1 cellular context compared by ENCODE assay signal in the genomic region with DNA sequence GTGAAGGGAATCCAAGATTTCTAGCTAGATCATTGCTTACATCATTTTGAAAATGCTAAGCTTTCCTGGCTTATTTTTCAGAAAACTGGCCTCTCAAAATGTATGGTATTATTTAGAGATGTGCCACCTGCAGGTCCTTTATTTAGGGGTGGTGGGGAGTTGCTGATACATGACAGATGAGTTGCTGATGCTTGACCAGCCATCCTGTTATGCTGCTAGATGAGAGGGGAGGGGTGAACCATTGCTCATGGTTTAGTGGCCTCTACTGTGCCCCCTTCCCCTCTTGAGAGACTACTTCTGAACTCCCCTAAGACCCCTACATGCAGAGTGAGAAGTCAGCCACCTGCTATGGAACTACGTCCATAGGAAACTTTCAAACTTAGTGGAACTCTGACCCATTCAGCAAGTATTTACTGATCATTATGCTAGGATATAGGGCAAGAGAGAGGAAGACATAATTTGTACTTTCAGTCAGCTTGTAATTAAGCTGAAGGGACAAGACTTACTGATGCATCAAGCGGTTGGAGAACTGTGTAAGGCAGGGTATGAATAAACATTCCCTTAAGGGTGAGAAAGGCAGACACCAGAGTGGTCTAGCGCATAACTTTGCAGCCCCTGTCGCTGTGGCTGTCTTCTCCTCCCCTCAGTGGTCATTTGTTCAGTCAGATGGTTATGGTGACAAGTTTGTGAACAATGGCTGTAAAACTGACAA.
TF ChIP-seq lines count a peak whose summit lies in the region.

No MANE protein-coding gene starts in this region.

TF ChIP-seq in GM23338, 12 proteins besides CTCF, POLR2A, EP300 and RAD21:
- TF ChIP-seq ZNF462 (CRISPR knock-in tag; IDR thresholded peaks at IDR 0.05) (no peak), REST (IDR thresholded peaks at IDR 0.05; ENCODE audit: unreplicated experiment) (no peak), NANOG (IDR thresholded peaks at IDR 0.05; ENCODE audit: borderline replicate concordance) (no peak), ETS1 (IDR thresholded peaks at IDR 0.05) (no peak)
